Comparison of ENCODE assay signal across 18 cellular contexts in genomic region chr22:25477358-25477757, GRCh38.
DNase-seq lines count a peak whose midpoint lies in the region; ATAC-seq, FAIRE-seq and TF ChIP-seq lines count a peak whose summit lies in the region.
"Had no signal": no experiment of that assay in that cellular context is flagged by ENCODE, and none has a peak within 500 bp of the region (broad histone marks: within the 10 kb centered on the region; RNA-seq: fewer than 3 reads in every experiment).

No MANE protein-coding gene starts in this region.

- no peaks in the 10 kb centered on the region for H3K9me3 ChIP-seq in HepG2 (ENCODE audit: low read length)
- no peaks in the 10 kb centered on the region for H3K9me3 ChIP-seq in right lobe of liver
- H3K9me3 ChIP-seq: A549 had no signal

- H3K27me3 Mint-ChIP-seq in neural crest cell (ENCODE audit: low read depth), result no peaks in the 10 kb centered on the region

- peak overlapping the region; percentile 47 for H3K27ac Mint-ChIP-seq in neural crest cell (ENCODE audit: unreplicated experiment)
- H3K27ac Mint-ChIP-seq: CD8-positive, alpha-beta T cell; H9 had no signal

- no peak overlapping the region for H3K4me3 ChIP-seq in HepG2 (replicated peaks in 1 of 3; ENCODE audit: insufficient read depth in 1 of 3, low read depth in 2 of 3, low read length in 3 of 3)
- H3K4me3 ChIP-seq in right lobe of liver, result no peak overlapping the region
- H3K4me3 ChIP-seq: A549; BLaER1 treated with 17β-estradiol and CSF1 and Interleukin-3, amounts not matched to agents 10 nM and 100 nM had no signal

- no peak overlapping the region for H2AFZ ChIP-seq in HepG2 (ENCODE audit: low read length)

- CTCF ChIA-PET in HepG2 (lab: Yijun Ruan, JAX; ENCODE audit: low intra/inter-chr PET ratio, low total read pairs), result no interaction called here

- no TSS peak for BruUV-seq in HepG2 (replicated peaks; lab: Mats Ljungman, UMichigan)

- no peak overlapping the region for H3K4me3 Mint-ChIP-seq in neural crest cell
- H3K4me3 Mint-ChIP-seq: CD8-positive, alpha-beta T cell; H9 had no signal

- no peak for TF ChIP-seq CTCF in HepG2 (CRISPR knock-in tag; IDR thresholded peaks at IDR 0.05)
- no peak for TF ChIP-seq CTCF in right lobe of liver (IDR thresholded peaks at IDR 0.05)
- TF ChIP-seq CTCF in neural crest cell (conservative IDR thresholded peaks at IDR 0.05), result no peak

- no peak for TF ChIP-seq RAD21 in HepG2 (CRISPR knock-in tag; IDR thresholded peaks at IDR 0.05)

- ATAC-seq in HepG2, result no peak
- ATAC-seq in right lobe of liver, result no peak
- no peak for ATAC-seq in GM18858 (IDR thresholded peaks at IDR 0.05; ENCODE audit: unreplicated experiment)
- ATAC-seq: A549; CD8-positive, alpha-beta T cell had no signal

- FAIRE-seq in HepG2 (lab: Jason Lieb, UNC) (no peak), urothelium cell line (lab: Jason Lieb, UNC) (peak; percentile 97)
- FAIRE-seq: A549, GM19239, H1 had no signal

- no peaks in the 10 kb centered on the region for H4K20me1 ChIP-seq in HepG2 (ENCODE audit: insufficient read depth, low read length)
- H4K20me1 ChIP-seq: BLaER1 treated with 17β-estradiol and CSF1 and Interleukin-3, amounts not matched to agents 10 nM and 100 nM had no signal

- in situ Hi-C loops in HepG2 (cut with HindIII; ENCODE audit: extremely low pct_ligation_motif_present, low pct_unique_long_range_greater_than_20kb), result no loop called here

- intact Hi-C loops in HepG2 (cut with micrococcal nuclease; ENCODE audit: unreplicated experiment) (no loop called here), right lobe of liver (cut with DNase I) (loop anchor here in 1 of 2 donors (10.0 kb wide), 1 partner anchor 287 kb away; no protein-coding TSS in a partner anchor)

- no peaks in the 10 kb centered on the region for H3K27me3 ChIP-seq in HepG2 (ENCODE audit: control insufficient read depth in 1 of 2, insufficient read depth in 2 of 2, low read length in 2 of 2)
- H3K27me3 ChIP-seq in right lobe of liver, result no peaks in the 10 kb centered on the region
- H3K27me3 ChIP-seq: BLaER1 treated with 17β-estradiol and CSF1 and Interleukin-3, amounts not matched to agents 10 nM and 100 nM had no signal

- H3K27ac ChIP-seq in HepG2 (ENCODE audit: extremely low read length, insufficient read depth, low read length) (no peak overlapping the region), right lobe of liver (no peak overlapping the region)
- H3K27ac ChIP-seq: 22Rv1; A549; BLaER1 treated with 17β-estradiol and CSF1 and Interleukin-3, amounts not matched to agents 10 nM and 100 nM had no signal

- H3K36me3 ChIP-seq in HepG2 (replicated peaks in 1 of 2; ENCODE audit: control insufficient read depth in 1 of 2, insufficient read depth in 2 of 2, low read length in 2 of 2) (peaks cover 0 to 3% of the 10 kb centered on the region in 2 experiments; a peak in 2 of 5 replicates), right lobe of liver (no peaks in the 10 kb centered on the region)

- no peak for TF ChIP-seq POLR2A in HepG2 (IDR thresholded peaks at IDR 0.05; ENCODE audit: insufficient read depth in 1 of 2, low read depth in 2 of 2, low read length in 2 of 2)
- TF ChIP-seq POLR2A in right lobe of liver (IDR thresholded peaks at IDR 0.05), result no peak

- no peaks in the 10 kb centered on the region for H3K4me1 ChIP-seq in HepG2 (ENCODE audit: insufficient read depth, low read length)
- no peaks in the 10 kb centered on the region for H3K4me1 ChIP-seq in right lobe of liver
- H3K4me1 ChIP-seq: A549 had no signal

- 79% methylated on average over 2 of the region's 3 CpGs for WGBS in HepG2 (ENCODE audit: low lambda C conversion rate)
- WGBS in right lobe of liver (ENCODE audit: insufficient coverage, low coverage, low lambda C conversion rate, missing lambda C conversion rate), result 100% methylated on average over 2 of the region's 3 CpGs

- no peak for TF ChIP-seq EP300 in HepG2 (IDR thresholded peaks at IDR 0.05; ENCODE audit: low read depth in 2 of 2, low read length in 2 of 2)
- no peak for TF ChIP-seq EP300 in HepG2 (CRISPR knock-in tag; IDR thresholded peaks at IDR 0.05; ENCODE audit: borderline replicate concordance)

- H3K79me2 ChIP-seq in HepG2 (ENCODE audit: insufficient read depth, low read length), result no peaks in the 10 kb centered on the region

- POLR2A ChIA-PET in HepG2 (lab: Yijun Ruan, JAX), result no interaction called here

- H3K36me3 Mint-ChIP-seq in neural crest cell (ENCODE audit: low read depth), result peaks cover 50% of the 10 kb centered on the region

- no peak overlapping the region for H3K4me2 ChIP-seq in HepG2 (ENCODE audit: low read depth, low read length)
- H3K4me2 ChIP-seq: A549 had no signal

- DNase-seq in HepG2 (ENCODE audit: low spot score) (no peak), right lobe of liver (no peak), dermis blood vessel endothelial cell (peak; percentile 15), neural crest cell (ENCODE audit: low read depth, low spot score) (no peak), urothelium cell line (ENCODE audit: low spot score) (no peak), NCI-H146 treated with DMSO at 0.1 percent for 48 hours (lab: John Stamatoyannopoulos, UW; ENCODE audit: unreplicated experiment) (no peak), NOMO-1 (lab: John Stamatoyannopoulos, UW; ENCODE audit: unreplicated experiment in 2 of 2) (no peak)
- DNase-seq: Calu3; CD8-positive, alpha-beta T cell; DMS79 treated with DMSO at 0.1 percent for 48 hours; GF-D8; H9 had no signal

- peaks cover 7% of the 10 kb centered on the region for H3K9me3 Mint-ChIP-seq in neural crest cell
- H3K9me3 Mint-ChIP-seq: CD8-positive, alpha-beta T cell had no signal

- peaks cover 7% of the 10 kb centered on the region for H3K4me1 Mint-ChIP-seq in neural crest cell
- H3K4me1 Mint-ChIP-seq: H9 had no signal

- H3K9ac ChIP-seq in HepG2 (ENCODE audit: insufficient read depth, low read depth, low read length), result no peak overlapping the region
- H3K9ac ChIP-seq: BLaER1 treated with 17β-estradiol and CSF1 and Interleukin-3, amounts not matched to agents 10 nM and 100 nM had no signal

TF ChIP-seq in HepG2, 621 proteins besides CTCF, POLR2A, EP300 and RAD21:
- TF ChIP-seq NR2F6 (IDR thresholded peaks at IDR 0.05) (no peak), NR2F6 (CRISPR knock-in tag; IDR thresholded peaks at IDR 0.05) (no peak), FOSL2 (CRISPR knock-in tag; IDR thresholded peaks at IDR 0.05) (no peak), ATF7 (IDR thresholded peaks at IDR 0.05) (peak; percentile 37; the same call in 1 of the 2 replicates), ATF7 (CRISPR knock-in tag; IDR thresholded peaks at IDR 0.05) (no peak), RBAK (CRISPR knock-in tag; IDR thresholded peaks at IDR 0.05) (peak; percentile 89)
